ENCODE assay signal across 2 cellular contexts in the genomic region with DNA sequence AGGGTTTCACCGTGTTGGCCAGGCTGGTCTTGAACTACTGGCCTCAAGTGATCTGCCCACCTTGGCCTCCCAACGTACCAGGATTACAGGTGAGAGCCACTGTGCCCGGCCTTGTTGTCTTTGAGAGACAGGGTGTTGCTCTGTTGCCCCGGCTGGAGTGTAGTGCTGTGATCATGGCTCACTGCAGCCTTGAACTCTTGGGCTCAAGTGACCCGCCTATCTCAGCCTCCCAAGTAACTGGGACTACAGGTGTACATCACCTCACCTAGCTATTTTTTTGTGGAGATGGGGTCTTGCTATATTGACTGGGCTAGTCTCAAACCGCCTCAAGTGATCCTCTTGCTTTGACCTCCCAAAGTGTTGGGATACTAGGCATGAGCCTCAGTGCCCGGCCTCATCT.
TF ChIP-seq lines count a peak whose summit lies in the region.

No MANE protein-coding gene starts in this region.

TF ChIP-seq in HepG2, 621 proteins besides CTCF, POLR2A, EP300 and RAD21:
- TF ChIP-seq SSRP1 (CRISPR knock-in tag; IDR thresholded peaks at IDR 0.05) (no peak), KMT2A (CRISPR knock-in tag; IDR thresholded peaks at IDR 0.05) (no peak), KLF12 (CRISPR knock-in tag; IDR thresholded peaks at IDR 0.05; ENCODE audit: borderline replicate concordance) (no peak), ZNF460 (CRISPR knock-in tag; IDR thresholded peaks at IDR 0.05; ENCODE audit: borderline replicate concordance) (peak; percentile 69; the same call in 1 of the 2 replicates), TEAD2 (CRISPR knock-in tag; IDR thresholded peaks at IDR 0.05) (no peak), HNF4A (CRISPR knock-in tag; IDR thresholded peaks at IDR 0.05) (0 out of 2 replicates have a peak, but pooled peaks have one; percentile 10), ZNF121 (CRISPR knock-in tag; IDR thresholded peaks at IDR 0.05) (peak; percentile 67)
- TF ChIP-seq, protein P1, sequence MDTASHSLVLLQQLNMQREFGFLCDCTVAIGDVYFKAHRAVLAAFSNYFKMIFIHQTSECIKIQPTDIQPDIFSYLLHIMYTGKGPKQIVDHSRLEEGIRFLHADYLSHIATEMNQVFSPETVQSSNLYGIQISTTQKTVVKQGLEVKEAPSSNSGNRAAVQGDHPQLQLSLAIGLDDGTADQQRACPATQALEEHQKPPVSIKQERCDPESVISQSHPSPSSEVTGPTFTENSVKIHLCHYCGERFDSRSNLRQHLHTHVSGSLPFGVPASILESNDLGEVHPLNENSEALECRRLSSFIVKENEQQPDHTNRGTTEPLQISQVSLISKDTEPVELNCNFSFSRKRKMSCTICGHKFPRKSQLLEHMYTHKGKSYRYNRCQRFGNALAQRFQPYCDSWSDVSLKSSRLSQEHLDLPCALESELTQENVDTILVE (CRISPR knock-in tag; IDR thresholded peaks at IDR 0.05), result no peak
- TF ChIP-seq, protein P2, sequence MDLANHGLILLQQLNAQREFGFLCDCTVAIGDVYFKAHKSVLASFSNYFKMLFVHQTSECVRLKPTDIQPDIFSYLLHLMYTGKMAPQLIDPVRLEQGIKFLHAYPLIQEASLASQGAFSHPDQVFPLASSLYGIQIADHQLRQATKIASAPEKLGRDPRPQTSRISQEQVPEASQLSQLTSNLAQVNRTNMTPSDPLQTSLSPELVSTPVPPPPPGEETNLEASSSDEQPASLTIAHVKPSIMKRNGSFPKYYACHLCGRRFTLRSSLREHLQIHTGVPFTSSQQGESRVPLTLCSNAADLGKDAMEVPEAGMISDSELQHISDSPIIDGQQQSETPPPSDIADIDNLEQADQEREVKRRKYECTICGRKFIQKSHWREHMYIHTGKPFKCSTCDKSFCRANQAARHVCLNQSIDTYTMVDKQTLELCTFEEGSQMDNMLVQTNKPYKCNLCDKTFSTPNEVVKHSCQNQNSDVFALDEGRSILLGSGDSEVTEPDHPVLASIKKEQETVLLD (CRISPR knock-in tag; IDR thresholded peaks at IDR 0.05; ENCODE audit: low read depth), result no peak

TF ChIP-seq in H1, 55 proteins besides CTCF, POLR2A, EP300 and RAD21:
- no peak for TF ChIP-seq CEBPB (IDR thresholded peaks at IDR 0.05; ENCODE audit: low read depth, low read length)
- TF ChIP-seq KDM1A (IDR thresholded peaks at IDR 0.05; ENCODE audit: borderline replicate concordance, low read length), result no peak
- no peak for TF ChIP-seq HDAC6 (IDR thresholded peaks at IDR 0.05; ENCODE audit: low read depth, low read length)
- no peak for TF ChIP-seq EZH2 (IDR thresholded peaks at IDR 0.05; ENCODE audit: low read depth, low read length, severe bottlenecking)
- TF ChIP-seq, protein P3, sequence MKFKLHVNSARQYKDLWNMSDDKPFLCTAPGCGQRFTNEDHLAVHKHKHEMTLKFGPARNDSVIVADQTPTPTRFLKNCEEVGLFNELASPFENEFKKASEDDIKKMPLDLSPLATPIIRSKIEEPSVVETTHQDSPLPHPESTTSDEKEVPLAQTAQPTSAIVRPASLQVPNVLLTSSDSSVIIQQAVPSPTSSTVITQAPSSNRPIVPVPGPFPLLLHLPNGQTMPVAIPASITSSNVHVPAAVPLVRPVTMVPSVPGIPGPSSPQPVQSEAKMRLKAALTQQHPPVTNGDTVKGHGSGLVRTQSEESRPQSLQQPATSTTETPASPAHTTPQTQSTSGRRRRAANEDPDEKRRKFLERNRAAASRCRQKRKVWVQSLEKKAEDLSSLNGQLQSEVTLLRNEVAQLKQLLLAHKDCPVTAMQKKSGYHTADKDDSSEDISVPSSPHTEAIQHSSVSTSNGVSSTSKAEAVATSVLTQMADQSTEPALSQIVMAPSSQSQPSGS (IDR thresholded peaks at IDR 0.05; ENCODE audit: low read length), result no peak
- no peak for TF ChIP-seq SIN3A (conservative IDR thresholded peaks at IDR 0.05 in 1 of 2, IDR thresholded peaks at IDR 0.05 in 1 of 2; ENCODE audit: low read depth in 1 of 2, low read length in 2 of 2)
- TF ChIP-seq SP2 (IDR thresholded peaks at IDR 0.05; ENCODE audit: low read length), result no peak
- TF ChIP-seq, protein P4, sequence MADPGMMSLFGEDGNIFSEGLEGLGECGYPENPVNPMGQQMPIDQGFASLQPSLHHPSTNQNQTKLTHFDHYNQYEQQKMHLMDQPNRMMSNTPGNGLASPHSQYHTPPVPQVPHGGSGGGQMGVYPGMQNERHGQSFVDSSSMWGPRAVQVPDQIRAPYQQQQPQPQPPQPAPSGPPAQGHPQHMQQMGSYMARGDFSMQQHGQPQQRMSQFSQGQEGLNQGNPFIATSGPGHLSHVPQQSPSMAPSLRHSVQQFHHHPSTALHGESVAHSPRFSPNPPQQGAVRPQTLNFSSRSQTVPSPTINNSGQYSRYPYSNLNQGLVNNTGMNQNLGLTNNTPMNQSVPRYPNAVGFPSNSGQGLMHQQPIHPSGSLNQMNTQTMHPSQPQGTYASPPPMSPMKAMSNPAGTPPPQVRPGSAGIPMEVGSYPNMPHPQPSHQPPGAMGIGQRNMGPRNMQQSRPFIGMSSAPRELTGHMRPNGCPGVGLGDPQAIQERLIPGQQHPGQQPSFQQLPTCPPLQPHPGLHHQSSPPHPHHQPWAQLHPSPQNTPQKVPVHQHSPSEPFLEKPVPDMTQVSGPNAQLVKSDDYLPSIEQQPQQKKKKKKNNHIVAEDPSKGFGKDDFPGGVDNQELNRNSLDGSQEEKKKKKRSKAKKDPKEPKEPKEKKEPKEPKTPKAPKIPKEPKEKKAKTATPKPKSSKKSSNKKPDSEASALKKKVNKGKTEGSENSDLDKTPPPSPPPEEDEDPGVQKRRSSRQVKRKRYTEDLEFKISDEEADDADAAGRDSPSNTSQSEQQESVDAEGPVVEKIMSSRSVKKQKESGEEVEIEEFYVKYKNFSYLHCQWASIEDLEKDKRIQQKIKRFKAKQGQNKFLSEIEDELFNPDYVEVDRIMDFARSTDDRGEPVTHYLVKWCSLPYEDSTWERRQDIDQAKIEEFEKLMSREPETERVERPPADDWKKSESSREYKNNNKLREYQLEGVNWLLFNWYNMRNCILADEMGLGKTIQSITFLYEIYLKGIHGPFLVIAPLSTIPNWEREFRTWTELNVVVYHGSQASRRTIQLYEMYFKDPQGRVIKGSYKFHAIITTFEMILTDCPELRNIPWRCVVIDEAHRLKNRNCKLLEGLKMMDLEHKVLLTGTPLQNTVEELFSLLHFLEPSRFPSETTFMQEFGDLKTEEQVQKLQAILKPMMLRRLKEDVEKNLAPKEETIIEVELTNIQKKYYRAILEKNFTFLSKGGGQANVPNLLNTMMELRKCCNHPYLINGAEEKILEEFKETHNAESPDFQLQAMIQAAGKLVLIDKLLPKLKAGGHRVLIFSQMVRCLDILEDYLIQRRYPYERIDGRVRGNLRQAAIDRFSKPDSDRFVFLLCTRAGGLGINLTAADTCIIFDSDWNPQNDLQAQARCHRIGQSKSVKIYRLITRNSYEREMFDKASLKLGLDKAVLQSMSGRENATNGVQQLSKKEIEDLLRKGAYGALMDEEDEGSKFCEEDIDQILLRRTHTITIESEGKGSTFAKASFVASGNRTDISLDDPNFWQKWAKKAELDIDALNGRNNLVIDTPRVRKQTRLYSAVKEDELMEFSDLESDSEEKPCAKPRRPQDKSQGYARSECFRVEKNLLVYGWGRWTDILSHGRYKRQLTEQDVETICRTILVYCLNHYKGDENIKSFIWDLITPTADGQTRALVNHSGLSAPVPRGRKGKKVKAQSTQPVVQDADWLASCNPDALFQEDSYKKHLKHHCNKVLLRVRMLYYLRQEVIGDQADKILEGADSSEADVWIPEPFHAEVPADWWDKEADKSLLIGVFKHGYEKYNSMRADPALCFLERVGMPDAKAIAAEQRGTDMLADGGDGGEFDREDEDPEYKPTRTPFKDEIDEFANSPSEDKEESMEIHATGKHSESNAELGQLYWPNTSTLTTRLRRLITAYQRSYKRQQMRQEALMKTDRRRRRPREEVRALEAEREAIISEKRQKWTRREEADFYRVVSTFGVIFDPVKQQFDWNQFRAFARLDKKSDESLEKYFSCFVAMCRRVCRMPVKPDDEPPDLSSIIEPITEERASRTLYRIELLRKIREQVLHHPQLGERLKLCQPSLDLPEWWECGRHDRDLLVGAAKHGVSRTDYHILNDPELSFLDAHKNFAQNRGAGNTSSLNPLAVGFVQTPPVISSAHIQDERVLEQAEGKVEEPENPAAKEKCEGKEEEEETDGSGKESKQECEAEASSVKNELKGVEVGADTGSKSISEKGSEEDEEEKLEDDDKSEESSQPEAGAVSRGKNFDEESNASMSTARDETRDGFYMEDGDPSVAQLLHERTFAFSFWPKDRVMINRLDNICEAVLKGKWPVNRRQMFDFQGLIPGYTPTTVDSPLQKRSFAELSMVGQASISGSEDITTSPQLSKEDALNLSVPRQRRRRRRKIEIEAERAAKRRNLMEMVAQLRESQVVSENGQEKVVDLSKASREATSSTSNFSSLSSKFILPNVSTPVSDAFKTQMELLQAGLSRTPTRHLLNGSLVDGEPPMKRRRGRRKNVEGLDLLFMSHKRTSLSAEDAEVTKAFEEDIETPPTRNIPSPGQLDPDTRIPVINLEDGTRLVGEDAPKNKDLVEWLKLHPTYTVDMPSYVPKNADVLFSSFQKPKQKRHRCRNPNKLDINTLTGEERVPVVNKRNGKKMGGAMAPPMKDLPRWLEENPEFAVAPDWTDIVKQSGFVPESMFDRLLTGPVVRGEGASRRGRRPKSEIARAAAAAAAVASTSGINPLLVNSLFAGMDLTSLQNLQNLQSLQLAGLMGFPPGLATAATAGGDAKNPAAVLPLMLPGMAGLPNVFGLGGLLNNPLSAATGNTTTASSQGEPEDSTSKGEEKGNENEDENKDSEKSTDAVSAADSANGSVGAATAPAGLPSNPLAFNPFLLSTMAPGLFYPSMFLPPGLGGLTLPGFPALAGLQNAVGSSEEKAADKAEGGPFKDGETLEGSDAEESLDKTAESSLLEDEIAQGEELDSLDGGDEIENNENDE (IDR thresholded peaks at IDR 0.05; ENCODE audit: insufficient replicate concordance, low read length), result no peak
- no peak for TF ChIP-seq CHD2 (IDR thresholded peaks at IDR 0.05; ENCODE audit: low read length)
- TF ChIP-seq ASH2L (IDR thresholded peaks at IDR 0.05; ENCODE audit: low read length), result no peak
- TF ChIP-seq FOSL1 (IDR thresholded peaks at IDR 0.05; ENCODE audit: insufficient read depth, low read depth, low read length), result no peak
- TF ChIP-seq RNF2 (IDR thresholded peaks at IDR 0.05; ENCODE audit: borderline replicate concordance, low read depth, low read length, missing control alignments, poor library complexity, severe bottlenecking), result no peak
- TF ChIP-seq EGR1 (IDR thresholded peaks at IDR 0.05; ENCODE audit: borderline replicate concordance, low read depth, low read length), result no peak
- TF ChIP-seq CREB1 (IDR thresholded peaks at IDR 0.05), result no peak
- TF ChIP-seq RXRA (IDR thresholded peaks at IDR 0.05; ENCODE audit: insufficient read depth, low read depth, low read length), result no peak
